ENCODE assay signal across 8 cellular contexts in the genomic region with DNA sequence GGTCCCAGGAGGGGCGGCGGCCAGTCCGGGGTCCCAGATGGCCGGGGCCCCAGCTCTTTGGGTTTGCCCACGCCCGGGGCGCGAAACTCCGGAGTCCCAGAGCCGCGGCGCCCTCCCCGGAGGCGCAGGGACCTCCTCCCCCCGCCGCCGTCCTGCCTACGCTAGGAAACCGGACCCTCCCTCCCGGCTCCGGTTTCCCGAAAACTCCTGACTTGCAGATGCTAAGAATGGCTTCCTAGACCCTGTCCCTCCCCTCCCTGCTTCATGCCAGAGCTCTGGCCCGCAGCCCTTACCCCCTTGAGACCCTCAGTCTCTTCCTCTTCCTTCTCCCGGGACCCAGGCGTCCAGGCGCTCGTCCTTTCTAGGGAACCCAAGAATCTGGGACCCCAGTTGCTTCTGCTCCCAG. TPM values are rescaled to one million over a fixed set of nuclear protein-coding genes. Genes with fewer than 3 reads are reported as not detected.
DNase-seq lines count a peak whose midpoint lies in the region; TF ChIP-seq lines count a peak whose summit lies in the region.

No MANE protein-coding gene starts in this region.

- peak overlapping the region; percentile 83 for H3K4me2 ChIP-seq in PC-9
- H3K4me2 ChIP-seq in fibroblast of lung (ENCODE audit: extremely low read depth, insufficient read depth, low read length), result peak overlapping the region; percentile 35

- H3K27me3 ChIP-seq in PC-9 (ENCODE audit: insufficient read depth, low read depth) (peaks cover 70% of the 10 kb centered on the region), fibroblast of lung (ENCODE audit: control insufficient read depth, insufficient read depth, low read length) (peaks cover 22% of the 10 kb centered on the region), rectal smooth muscle tissue (ENCODE audit: control insufficient read depth, insufficient read depth, low read length) (peaks cover 9% of the 10 kb centered on the region)

- peaks cover 11% of the 10 kb centered on the region for H3K4me1 ChIP-seq in PC-9 (replicated peaks; ENCODE audit: insufficient read depth)
- no peaks in the 10 kb centered on the region for H3K4me1 ChIP-seq in fibroblast of lung (ENCODE audit: control insufficient read depth, extremely low read depth, insufficient read depth, low read length)
- H3K4me1 ChIP-seq in rectal smooth muscle tissue (ENCODE audit: control insufficient read depth, insufficient read depth, low read length), result no peaks in the 10 kb centered on the region

- POLR2A ChIA-PET in PC-9 (lab: Charles Lee; ENCODE audit: unreplicated experiment) (no interaction called here), GM10248 (lab: Yijun Ruan, JAX) (interaction anchor here (0.6 kb wide), 1 partner anchor 54 kb away, joined by 3 read pairs; no protein-coding TSS in a partner anchor)

- peak overlapping the region; percentile 51; the same call in 1 of the 2 replicates for H3K4me3 ChIP-seq in PC-9
- peak overlapping the region in 2 of 4 experiments; percentile 8 to 59 for H3K4me3 ChIP-seq in fibroblast of lung (replicated peaks in 1 of 4; ENCODE audit: control extremely low read depth in 1 of 4, insufficient read depth in 1 of 4, low read depth in 3 of 4, low read length in 4 of 4)
- H3K4me3 ChIP-seq in rectal smooth muscle tissue (ENCODE audit: low read length), result peak overlapping the region; percentile 3

- H3K36me3 ChIP-seq in PC-9 (ENCODE audit: low read depth), result no peaks in the 10 kb centered on the region
- no peaks in the 10 kb centered on the region for H3K36me3 ChIP-seq in fibroblast of lung (ENCODE audit: control insufficient read depth, insufficient read depth, low read length)
- no peaks in the 10 kb centered on the region for H3K36me3 ChIP-seq in rectal smooth muscle tissue (ENCODE audit: control insufficient read depth, insufficient read depth, low read length)

- DNase-seq in NCI-H2171 treated with DMSO at 0.1 percent for 48 hours (lab: John Stamatoyannopoulos, UW) (peak; percentile 12), NCI-H2171 (lab: John Stamatoyannopoulos, UW) (no peak), PC-9 (no peak), fibroblast of lung (ENCODE audit: low read depth in 2 of 2) (peak in 1 of 2 donors; percentile 10), NCI-H2081 (lab: John Stamatoyannopoulos, UW) (no peak), GM10248 (ENCODE audit: extremely low spot score) (no peak)
- DNase-seq in activated CD4-positive, alpha-beta T cell treated with anti-CD3 and anti-CD28 coated beads, Interleukin-2, amount 50 U/mL, for 4 hours, result no peak

- no peak overlapping the region for H2AFZ ChIP-seq in PC-9
- H2AFZ ChIP-seq in fibroblast of lung (ENCODE audit: low read length), result no peak overlapping the region

- H3K27ac ChIP-seq in PC-9 (no peak overlapping the region), fibroblast of lung (ENCODE audit: insufficient read depth, low read length) (no peak overlapping the region), rectal smooth muscle tissue (ENCODE audit: low read depth, low read length) (no peak overlapping the region)

- TF ChIP-seq CTCF in PC-9 (conservative IDR thresholded peaks at IDR 0.05) (no peak), fibroblast of lung (conservative IDR thresholded peaks at IDR 0.05 in 1 of 2, IDR thresholded peaks at IDR 0.05 in 1 of 2; ENCODE audit: low read depth in 1 of 2, low read length in 2 of 2) (no peak), GM10248 (IDR thresholded peaks at IDR 0.05; ENCODE audit: control extremely low read depth, extremely low read depth, low read depth, missing control alignments) (no peak)

- no TSS peak for BruUV-seq in PC-9 (replicated peaks; lab: Mats Ljungman, UMichigan)

- H4K20me1 ChIP-seq in PC-9 (ENCODE audit: insufficient read depth), result no peaks in the 10 kb centered on the region
- no peaks in the 10 kb centered on the region for H4K20me1 ChIP-seq in fibroblast of lung (ENCODE audit: control insufficient read depth, extremely low read depth, insufficient read depth, low read length)

- CTCF ChIA-PET in PC-9 (lab: Charles Lee), result no interaction called here
- CTCF ChIA-PET in GM10248 (lab: Yijun Ruan, JAX), result interaction anchor here (0.8 to 1.1 kb wide), 2 partner anchors 11 to 28 kb away, joined by 3 to 4 read pairs; no protein-coding TSS in a partner anchor

- H3K9me2 ChIP-seq in PC-9 (ENCODE audit: insufficient read depth), result no peaks in the 10 kb centered on the region

- H3K79me2 ChIP-seq in PC-9 (ENCODE audit: low read depth) (no peaks in the 10 kb centered on the region), fibroblast of lung (ENCODE audit: control insufficient read depth, insufficient read depth, low read length) (no peaks in the 10 kb centered on the region)

- intact Hi-C loops in PC-9 (cut with micrococcal nuclease; ENCODE audit: unreplicated experiment), result no loop called here

- no peaks in the 10 kb centered on the region for H3K9me3 ChIP-seq in PC-9 (ENCODE audit: insufficient read depth, low read depth)
- no peaks in the 10 kb centered on the region for H3K9me3 ChIP-seq in fibroblast of lung (ENCODE audit: control insufficient read depth, insufficient read depth, low read depth, low read length)

- H3K9ac ChIP-seq in fibroblast of lung (ENCODE audit: insufficient read depth, low read length), result no peak overlapping the region
- no peak overlapping the region for H3K9ac ChIP-seq in rectal smooth muscle tissue (ENCODE audit: low read length)

- H3F3A ChIP-seq in PC-9 (ENCODE audit: insufficient read depth, low read depth), result peaks cover 4% of the 10 kb centered on the region; the same call in 1 of the 2 replicates

RNA-seq across cellular contexts. Expression of a gene that starts 0.5 kb away (rescaled TPM):
- not detected in 2 replicates for total RNA-seq in PC-9 (2021)
- total RNA-seq in fibroblast of lung, result under 0.01 and 0.26 TPM in 2 replicates
- 0.02 TPM in 1 of 2 replicates, not detected in the other for polyA plus RNA-seq in fibroblast of lung
- polyA plus RNA-seq in fibroblast of lung (2012), result not detected in 2 replicates
- polyA minus RNA-seq in fibroblast of lung (ENCODE audit: low replicate concordance), result not detected in 2 replicates

RNA-seq across cellular contexts. Expression of a gene that starts 13.5 kb away (rescaled TPM):
- total RNA-seq in PC-9 (2021), result 0.83 TPM in 1 of 2 replicates, not detected in the other
- under 0.01 TPM in 1 of 2 replicates, not detected in the other for total RNA-seq in fibroblast of lung
- not detected in 2 replicates for polyA plus RNA-seq in fibroblast of lung
- not detected in 2 replicates for polyA plus RNA-seq in fibroblast of lung (2012)
- not detected in 2 replicates for polyA minus RNA-seq in fibroblast of lung (ENCODE audit: low replicate concordance)

RNA-seq across cellular contexts. Expression of a gene that starts 44.1 kb away (rescaled TPM):
- total RNA-seq in PC-9 (2021) (118 and 121 TPM in 2 replicates), fibroblast of lung (24.1 and 40.8 TPM in 2 replicates)
- 37.5 and 42.7 TPM in 2 replicates for polyA plus RNA-seq in fibroblast of lung
- polyA plus RNA-seq in fibroblast of lung (2012), result 68.6 and 69.4 TPM in 2 replicates
- 9.4 and 11.7 TPM in 2 replicates for polyA minus RNA-seq in fibroblast of lung (ENCODE audit: low replicate concordance)

RNA-seq across cellular contexts. Expression of a gene that starts 44.4 kb away (rescaled TPM):
- 3.7 and 7.3 TPM in 2 replicates for total RNA-seq in PC-9 (2021)
- total RNA-seq in fibroblast of lung, result 0.51 and 0.66 TPM in 2 replicates
- polyA plus RNA-seq in fibroblast of lung, result 0.11 and 0.24 TPM in 2 replicates
- polyA plus RNA-seq in fibroblast of lung (2012), result 0.40 and 0.76 TPM in 2 replicates
- polyA minus RNA-seq in fibroblast of lung (ENCODE audit: low replicate concordance), result 0.31 TPM in 1 of 2 replicates, not detected in the other

RNA-seq across cellular contexts. Expression of a gene that starts 48.1 kb away (rescaled TPM):
- 91.2 and 101 TPM in 2 replicates for total RNA-seq in PC-9 (2021)
- total RNA-seq in fibroblast of lung, result 16.4 and 23.6 TPM in 2 replicates
- polyA plus RNA-seq in fibroblast of lung, result 4.0 and 10.1 TPM in 2 replicates
- 9.7 and 28.7 TPM in 2 replicates for polyA plus RNA-seq in fibroblast of lung (2012)
- polyA minus RNA-seq in fibroblast of lung (ENCODE audit: low replicate concordance), result 14.4 and 25.1 TPM in 2 replicates
